ENCODE assay signal across 1 cellular context in the genomic region with DNA sequence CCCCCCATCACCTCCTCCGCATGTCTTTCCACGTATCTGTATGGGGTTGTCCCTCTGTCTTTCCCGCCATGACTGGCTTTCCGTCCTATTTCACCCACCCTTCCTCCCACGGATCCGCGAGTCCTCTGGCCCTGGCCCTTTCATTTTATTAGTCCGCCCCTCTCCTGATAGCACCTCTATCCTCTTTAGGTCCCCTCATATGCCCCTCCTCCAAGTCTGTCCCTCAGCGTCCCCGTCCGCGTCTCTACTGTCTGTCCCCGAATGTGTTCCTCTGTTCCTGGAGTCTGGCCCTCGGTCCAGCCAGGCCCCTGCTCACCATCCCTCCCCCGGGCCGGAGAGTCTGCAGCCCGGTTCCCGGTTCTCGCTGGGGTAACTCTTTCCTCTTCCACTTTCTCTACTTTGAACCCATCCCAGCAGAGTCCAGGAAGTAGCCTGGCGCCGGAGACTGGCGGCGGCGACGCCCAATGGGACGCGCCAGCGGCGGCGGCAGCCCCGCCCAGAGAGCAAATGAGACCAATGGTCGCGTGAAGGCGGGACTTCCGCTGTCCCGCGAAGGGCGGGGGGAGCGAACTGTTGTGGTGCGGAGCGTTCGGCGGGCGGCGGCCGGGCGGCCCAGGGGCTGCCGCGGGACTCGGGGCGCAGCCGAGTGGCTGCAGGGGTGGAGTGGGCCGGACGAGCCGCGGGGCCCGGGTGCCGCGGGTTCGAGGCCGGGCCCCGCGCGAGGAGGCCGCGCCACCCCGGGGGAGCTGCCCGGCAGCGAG.
A peak's percentile ranks its signal among the peaks of the same experiment; 100 is the strongest.
TF ChIP-seq lines count a peak whose summit lies in the region.

Gene SAP30L, plus strand, starts transcription at position 576 of the 761 bp plus-strand sequence. CDS start 608 bp downstream, outside the sequence.

TF ChIP-seq in HepG2, 621 proteins besides CTCF, POLR2A, EP300 and RAD21 (continued from another document and continues in another):
- TF ChIP-seq, protein P1, sequence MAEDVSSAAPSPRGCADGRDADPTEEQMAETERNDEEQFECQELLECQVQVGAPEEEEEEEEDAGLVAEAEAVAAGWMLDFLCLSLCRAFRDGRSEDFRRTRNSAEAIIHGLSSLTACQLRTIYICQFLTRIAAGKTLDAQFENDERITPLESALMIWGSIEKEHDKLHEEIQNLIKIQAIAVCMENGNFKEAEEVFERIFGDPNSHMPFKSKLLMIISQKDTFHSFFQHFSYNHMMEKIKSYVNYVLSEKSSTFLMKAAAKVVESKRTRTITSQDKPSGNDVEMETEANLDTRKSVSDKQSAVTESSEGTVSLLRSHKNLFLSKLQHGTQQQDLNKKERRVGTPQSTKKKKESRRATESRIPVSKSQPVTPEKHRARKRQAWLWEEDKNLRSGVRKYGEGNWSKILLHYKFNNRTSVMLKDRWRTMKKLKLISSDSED (CRISPR knock-in tag; IDR thresholded peaks at IDR 0.05), result no peak
- TF ChIP-seq TMF1 (CRISPR knock-in tag; IDR thresholded peaks at IDR 0.05; ENCODE audit: low read depth) (no peak), PLRG1 (conservative IDR thresholded peaks at IDR 0.05) (no peak), ESRRA (CRISPR knock-in tag; IDR thresholded peaks at IDR 0.05; ENCODE audit: low read depth) (0 out of 2 replicates have a peak, but pooled peaks have one; percentile 31), ZNF569 (CRISPR knock-in tag; IDR thresholded peaks at IDR 0.05; ENCODE audit: borderline replicate concordance) (no peak), HNF4G (IDR thresholded peaks at IDR 0.05; ENCODE audit: borderline replicate concordance, low read depth, low read length) (no peak), HNF4G (CRISPR knock-in tag; IDR thresholded peaks at IDR 0.05; ENCODE audit: borderline replicate concordance, low read depth) (peak; percentile 16; the same call in 1 of the 2 replicates), SALL1 (CRISPR knock-in tag; IDR thresholded peaks at IDR 0.05) (peak; percentile 37), MIER3 (CRISPR knock-in tag; IDR thresholded peaks at IDR 0.05; ENCODE audit: borderline replicate concordance) (no peak), STAG1 (CRISPR knock-in tag; IDR thresholded peaks at IDR 0.05) (no peak), ZNF550 (CRISPR knock-in tag; IDR thresholded peaks at IDR 0.05; ENCODE audit: borderline replicate concordance) (no peak), ZNF841 (CRISPR knock-in tag; IDR thresholded peaks at IDR 0.05; ENCODE audit: borderline replicate concordance) (no peak), ZNF607 (CRISPR knock-in tag; IDR thresholded peaks at IDR 0.05; ENCODE audit: borderline replicate concordance) (0 out of 2 replicates have a peak, but pooled peaks have one; percentile 45), REPIN1 (CRISPR knock-in tag; IDR thresholded peaks at IDR 0.05; ENCODE audit: borderline replicate concordance, low read depth) (0 out of 2 replicates have a peak, but pooled peaks have one; percentile 36), GATAD1 (CRISPR knock-in tag; IDR thresholded peaks at IDR 0.05) (peak; percentile 68), TBX3 (IDR thresholded peaks at IDR 0.05; ENCODE audit: borderline replicate concordance) (no peak), ZNF318 (CRISPR knock-in tag; IDR thresholded peaks at IDR 0.05) (no peak), JARID2 (CRISPR knock-in tag; IDR thresholded peaks at IDR 0.05; ENCODE audit: insufficient replicate concordance) (no peak), HMG20A (CRISPR knock-in tag; IDR thresholded peaks at IDR 0.05; ENCODE audit: borderline replicate concordance) (no peak), ADNP (CRISPR knock-in tag; IDR thresholded peaks at IDR 0.05) (no peak), NR3C1 (CRISPR knock-in tag; IDR thresholded peaks at IDR 0.05) (no peak), GATA4 (IDR thresholded peaks at IDR 0.05; ENCODE audit: borderline replicate concordance, low read depth) (no peak), SKI (IDR thresholded peaks at IDR 0.05; ENCODE audit: partially characterized antibody) (peak; percentile 35), GATAD2A (CRISPR knock-in tag; IDR thresholded peaks at IDR 0.05) (0 out of 2 replicates have a peak, but pooled peaks have one; percentile 11), ZBTB39 (CRISPR knock-in tag; IDR thresholded peaks at IDR 0.05) (no peak), ARHGAP35 (CRISPR knock-in tag; IDR thresholded peaks at IDR 0.05; ENCODE audit: borderline replicate concordance) (no peak), HOXA5 (CRISPR knock-in tag; IDR thresholded peaks at IDR 0.05) (0 out of 2 replicates have a peak, but pooled peaks have one; percentile 73), ZMYM3 (CRISPR knock-in tag; IDR thresholded peaks at IDR 0.05) (no peak), ZNF468 (CRISPR knock-in tag; IDR thresholded peaks at IDR 0.05) (no peak), ZNF749 (CRISPR knock-in tag; IDR thresholded peaks at IDR 0.05; ENCODE audit: borderline replicate concordance) (no peak), SOX5 (CRISPR knock-in tag; IDR thresholded peaks at IDR 0.05; ENCODE audit: borderline replicate concordance) (0 out of 2 replicates have a peak, but pooled peaks have one; percentile 18), KMT2B (CRISPR knock-in tag; IDR thresholded peaks at IDR 0.05) (peak; percentile 73), ZNF446 (CRISPR knock-in tag; IDR thresholded peaks at IDR 0.05) (peak; percentile 39; the same call in 1 of the 2 replicates), DR1 (CRISPR knock-in tag; IDR thresholded peaks at IDR 0.05) (peak; percentile 89)
- TF ChIP-seq, protein P2, sequence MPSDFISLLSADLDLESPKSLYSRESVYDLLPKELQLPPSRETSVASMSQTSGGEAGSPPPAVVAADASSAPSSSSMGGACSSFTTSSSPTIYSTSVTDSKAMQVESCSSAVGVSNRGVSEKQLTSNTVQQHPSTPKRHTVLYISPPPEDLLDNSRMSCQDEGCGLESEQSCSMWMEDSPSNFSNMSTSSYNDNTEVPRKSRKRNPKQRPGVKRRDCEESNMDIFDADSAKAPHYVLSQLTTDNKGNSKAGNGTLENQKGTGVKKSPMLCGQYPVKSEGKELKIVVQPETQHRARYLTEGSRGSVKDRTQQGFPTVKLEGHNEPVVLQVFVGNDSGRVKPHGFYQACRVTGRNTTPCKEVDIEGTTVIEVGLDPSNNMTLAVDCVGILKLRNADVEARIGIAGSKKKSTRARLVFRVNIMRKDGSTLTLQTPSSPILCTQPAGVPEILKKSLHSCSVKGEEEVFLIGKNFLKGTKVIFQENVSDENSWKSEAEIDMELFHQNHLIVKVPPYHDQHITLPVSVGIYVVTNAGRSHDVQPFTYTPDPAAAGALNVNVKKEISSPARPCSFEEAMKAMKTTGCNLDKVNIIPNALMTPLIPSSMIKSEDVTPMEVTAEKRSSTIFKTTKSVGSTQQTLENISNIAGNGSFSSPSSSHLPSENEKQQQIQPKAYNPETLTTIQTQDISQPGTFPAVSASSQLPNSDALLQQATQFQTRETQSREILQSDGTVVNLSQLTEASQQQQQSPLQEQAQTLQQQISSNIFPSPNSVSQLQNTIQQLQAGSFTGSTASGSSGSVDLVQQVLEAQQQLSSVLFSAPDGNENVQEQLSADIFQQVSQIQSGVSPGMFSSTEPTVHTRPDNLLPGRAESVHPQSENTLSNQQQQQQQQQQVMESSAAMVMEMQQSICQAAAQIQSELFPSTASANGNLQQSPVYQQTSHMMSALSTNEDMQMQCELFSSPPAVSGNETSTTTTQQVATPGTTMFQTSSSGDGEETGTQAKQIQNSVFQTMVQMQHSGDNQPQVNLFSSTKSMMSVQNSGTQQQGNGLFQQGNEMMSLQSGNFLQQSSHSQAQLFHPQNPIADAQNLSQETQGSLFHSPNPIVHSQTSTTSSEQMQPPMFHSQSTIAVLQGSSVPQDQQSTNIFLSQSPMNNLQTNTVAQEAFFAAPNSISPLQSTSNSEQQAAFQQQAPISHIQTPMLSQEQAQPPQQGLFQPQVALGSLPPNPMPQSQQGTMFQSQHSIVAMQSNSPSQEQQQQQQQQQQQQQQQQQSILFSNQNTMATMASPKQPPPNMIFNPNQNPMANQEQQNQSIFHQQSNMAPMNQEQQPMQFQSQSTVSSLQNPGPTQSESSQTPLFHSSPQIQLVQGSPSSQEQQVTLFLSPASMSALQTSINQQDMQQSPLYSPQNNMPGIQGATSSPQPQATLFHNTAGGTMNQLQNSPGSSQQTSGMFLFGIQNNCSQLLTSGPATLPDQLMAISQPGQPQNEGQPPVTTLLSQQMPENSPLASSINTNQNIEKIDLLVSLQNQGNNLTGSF (CRISPR knock-in tag; IDR thresholded peaks at IDR 0.05), result 0 out of 2 replicates have a peak, but pooled peaks have one; percentile 7
- TF ChIP-seq, protein P3, sequence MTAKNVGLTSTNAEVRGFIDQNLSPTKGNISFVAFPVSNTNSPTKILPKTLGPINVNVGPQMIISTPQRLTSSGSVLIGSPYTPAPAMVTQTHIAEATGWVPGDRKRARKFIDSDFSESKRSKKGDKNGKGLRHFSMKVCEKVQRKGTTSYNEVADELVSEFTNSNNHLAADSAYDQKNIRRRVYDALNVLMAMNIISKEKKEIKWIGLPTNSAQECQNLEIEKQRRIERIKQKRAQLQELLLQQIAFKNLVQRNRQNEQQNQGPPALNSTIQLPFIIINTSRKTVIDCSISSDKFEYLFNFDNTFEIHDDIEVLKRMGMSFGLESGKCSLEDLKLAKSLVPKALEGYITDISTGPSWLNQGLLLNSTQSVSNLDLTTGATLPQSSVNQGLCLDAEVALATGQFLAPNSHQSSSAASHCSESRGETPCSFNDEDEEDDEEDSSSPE (CRISPR knock-in tag; IDR thresholded peaks at IDR 0.05), result no peak; the same call in 1 of the 2 replicates
- TF ChIP-seq, protein P4, sequence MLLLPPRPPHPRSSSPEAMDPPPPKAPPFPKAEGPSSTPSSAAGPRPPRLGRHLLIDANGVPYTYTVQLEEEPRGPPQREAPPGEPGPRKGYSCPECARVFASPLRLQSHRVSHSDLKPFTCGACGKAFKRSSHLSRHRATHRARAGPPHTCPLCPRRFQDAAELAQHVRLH (CRISPR knock-in tag; IDR thresholded peaks at IDR 0.05; ENCODE audit: borderline replicate concordance, low read depth), result 0 out of 2 replicates have a peak, but pooled peaks have one; percentile 19
